1 cellular context compared by ENCODE assay signal in the genomic region with DNA sequence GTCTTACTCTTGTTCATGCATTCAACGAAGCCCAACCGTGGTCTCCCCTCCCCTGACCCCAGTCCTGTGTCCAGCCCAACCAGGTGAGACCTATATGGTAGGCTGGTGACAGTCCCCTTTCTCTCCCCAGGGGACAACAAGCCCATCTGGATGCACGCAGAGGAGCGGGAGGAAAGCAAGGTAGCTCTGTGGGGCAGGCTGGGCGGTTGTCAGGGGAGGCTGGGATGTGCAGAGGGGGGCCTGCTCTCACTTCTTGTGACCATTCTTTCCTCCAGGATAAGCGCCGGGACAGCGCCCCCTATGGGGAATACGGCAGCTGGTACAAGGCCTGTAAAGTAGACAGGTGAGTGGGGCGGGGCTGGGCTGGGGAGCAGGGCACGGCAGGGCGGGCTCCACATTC.
TF ChIP-seq lines count a peak whose summit lies in the region.

No MANE protein-coding gene starts in this region.

TF ChIP-seq in HEK293T, 16 proteins besides CTCF, POLR2A, EP300 and RAD21 (continued from another document):
- TF ChIP-seq L3MBTL2 (conservative IDR thresholded peaks at IDR 0.05) (no peak), FOXM1 (IDR thresholded peaks at IDR 0.05; ENCODE audit: borderline replicate concordance) (no peak), HDGF (IDR thresholded peaks at IDR 0.05; ENCODE audit: borderline replicate concordance) (no peak), SP1 (IDR thresholded peaks at IDR 0.05) (no peak), ARNT (IDR thresholded peaks at IDR 0.05) (no peak), LEF1 (IDR thresholded peaks at IDR 0.05; ENCODE audit: borderline replicate concordance) (no peak), CTBP1 (IDR thresholded peaks at IDR 0.05; ENCODE audit: borderline replicate concordance) (no peak), NFRKB (IDR thresholded peaks at IDR 0.05) (no peak), TARDBP (IDR thresholded peaks at IDR 0.05) (no peak), FOXA1 (IDR thresholded peaks at IDR 0.05) (no peak), BHLHE40 (IDR thresholded peaks at IDR 0.05; ENCODE audit: borderline replicate concordance) (no peak)
- TF ChIP-seq, protein P1, sequence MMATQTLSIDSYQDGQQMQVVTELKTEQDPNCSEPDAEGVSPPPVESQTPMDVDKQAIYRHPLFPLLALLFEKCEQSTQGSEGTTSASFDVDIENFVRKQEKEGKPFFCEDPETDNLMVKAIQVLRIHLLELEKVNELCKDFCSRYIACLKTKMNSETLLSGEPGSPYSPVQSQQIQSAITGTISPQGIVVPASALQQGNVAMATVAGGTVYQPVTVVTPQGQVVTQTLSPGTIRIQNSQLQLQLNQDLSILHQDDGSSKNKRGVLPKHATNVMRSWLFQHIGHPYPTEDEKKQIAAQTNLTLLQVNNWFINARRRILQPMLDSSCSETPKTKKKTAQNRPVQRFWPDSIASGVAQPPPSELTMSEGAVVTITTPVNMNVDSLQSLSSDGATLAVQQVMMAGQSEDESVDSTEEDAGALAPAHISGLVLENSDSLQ (IDR thresholded peaks at IDR 0.05) = no peak
